26 cellular contexts compared by ENCODE assay signal in genomic region chr10:42880255-42880620, GRCh38.
"Had no signal": no experiment of that assay in that cellular context is flagged by ENCODE, and none has a peak within 500 bp of the region (broad histone marks: within the 10 kb centered on the region; RNA-seq: fewer than 3 reads in every experiment).

No MANE protein-coding gene starts in this region.

- H3K27ac Mint-ChIP-seq: activated CD4-positive, alpha-beta memory T cell treated with anti-CD3 and anti-CD28 coated beads, Interleukin-2, amount 10 ng/mL, durations not matched to agents 7 days and 5 days; activated CD4-positive, alpha-beta T cell treated with anti-CD3 and anti-CD28 coated beads, Interleukin-2, amount 10 ng/mL, durations not matched to agents 7 days and 5 days; activated naive CD4-positive, alpha-beta T cell treated with anti-CD3 and anti-CD28 coated beads, Interleukin-2, amount 10 ng/mL, durations not matched to agents 7 days and 5 days; activated naive CD4-positive, alpha-beta T cell treated with anti-CD3 and anti-CD28 coated beads, Interleukin-2, amount 50 U/mL, for 72 hours; activated naive CD8-positive, alpha-beta T cell treated with anti-CD3 and anti-CD28 coated beads, Interleukin-2, amount 10 ng/mL, durations not matched to agents 7 days and 5 days; activated T-cell treated with anti-CD3 and anti-CD28 coated beads, Interleukin-2, amount 50 U/mL, for 24 hours; activated T-cell treated with anti-CD3 and anti-CD28 coated beads, Interleukin-2, amount 50 U/mL, for 72 hours; brain had no signal

- H3K9me3 ChIP-seq: colonic mucosa had no signal

- H3K36me3 Mint-ChIP-seq: activated naive CD8-positive, alpha-beta T cell treated with anti-CD3 and anti-CD28 coated beads, Interleukin-2, amount 10 ng/mL, durations not matched to agents 7 days and 5 days; brain had no signal

- H3K27me3 Mint-ChIP-seq: activated CD4-positive, alpha-beta T cell treated with anti-CD3 and anti-CD28 coated beads, Interleukin-2, amount 10 ng/mL, durations not matched to agents 7 days and 5 days had no signal

- ATAC-seq: activated naive CD4-positive, alpha-beta T cell treated with anti-CD3 and anti-CD28 coated beads, Interleukin-2, amount 50 U/mL, for 72 hours; activated T-cell treated with anti-CD3 and anti-CD28 coated beads, Interleukin-2, amount 50 U/mL, for 72 hours; esophagus mucosa had no signal

- H3K4me1 ChIP-seq: ascending aorta, breast epithelium, colonic mucosa had no signal

- H3K4me3 Mint-ChIP-seq: activated CD4-positive, alpha-beta memory T cell treated with anti-CD3 and anti-CD28 coated beads, Interleukin-2, amount 10 ng/mL, durations not matched to agents 7 days and 5 days; activated CD4-positive, alpha-beta T cell treated with anti-CD3 and anti-CD28 coated beads, Interleukin-2, amount 10 ng/mL, durations not matched to agents 7 days and 5 days; activated naive CD4-positive, alpha-beta T cell treated with anti-CD3 and anti-CD28 coated beads, Interleukin-2, amount 10 ng/mL, durations not matched to agents 7 days and 5 days; activated naive CD8-positive, alpha-beta T cell treated with anti-CD3 and anti-CD28 coated beads, Interleukin-2, amount 10 ng/mL, durations not matched to agents 7 days and 5 days; activated T-cell treated with anti-CD3 and anti-CD28 coated beads, Interleukin-2, amount 50 U/mL, for 24 hours; activated T-cell treated with anti-CD3 and anti-CD28 coated beads, Interleukin-2, amount 50 U/mL, for 72 hours; brain had no signal

- H3K27ac ChIP-seq: ascending aorta, breast epithelium, cardiac muscle cell, colonic mucosa had no signal

- DNase-seq: activated CD4-positive, alpha-beta memory T cell treated with anti-CD3 and anti-CD28 coated beads, Interleukin-2, amount 10 ng/mL, durations not matched to agents 7 days and 5 days; activated CD4-positive, alpha-beta T cell treated with anti-CD3 and anti-CD28 coated beads for 1 hour; activated CD4-positive, alpha-beta T cell treated with anti-CD3 and anti-CD28 coated beads for 4 hours; activated CD4-positive, alpha-beta T cell treated with anti-CD3 and anti-CD28 coated beads, Interleukin-2, amount 10 ng/mL, durations not matched to agents 7 days and 5 days; activated CD4-positive, alpha-beta T cell treated with anti-CD3 and anti-CD28 coated beads, Interleukin-2, amount 50 U/mL, for 4 hours; activated gamma-delta T cell; activated naive CD4-positive, alpha-beta T cell; activated naive CD4-positive, alpha-beta T cell treated with anti-CD3 and anti-CD28 coated beads, Interleukin-2, amount 10 ng/mL, durations not matched to agents 7 days and 5 days; activated naive CD8-positive, alpha-beta T cell treated with anti-CD3 and anti-CD28 coated beads, Interleukin-2, amount 10 ng/mL, durations not matched to agents 7 days and 5 days; activated T-cell treated with anti-CD3 and anti-CD28 coated beads for 4 hours; activated T-cell treated with anti-CD3 and anti-CD28 coated beads, Interleukin-2, amount 50 U/mL, for 24 hours; activated T-cell treated with anti-CD3 and anti-CD28 coated beads, Interleukin-2, amount 50 U/mL, for 72 hours; central memory CD4-positive, alpha-beta T cell; cerebellar nuclear complex; colonic mucosa; effector CD8-positive, alpha-beta T cell; foreskin fibroblast; head of caudate nucleus; T-helper 2 cell had no signal

- H3K4me3 ChIP-seq: ascending aorta, breast epithelium, cardiac muscle cell, colonic mucosa had no signal

- H3K4me1 Mint-ChIP-seq: activated CD4-positive, alpha-beta memory T cell treated with anti-CD3 and anti-CD28 coated beads, Interleukin-2, amount 10 ng/mL, durations not matched to agents 7 days and 5 days; activated CD4-positive, alpha-beta T cell treated with anti-CD3 and anti-CD28 coated beads, Interleukin-2, amount 10 ng/mL, durations not matched to agents 7 days and 5 days; activated naive CD4-positive, alpha-beta T cell treated with anti-CD3 and anti-CD28 coated beads, Interleukin-2, amount 10 ng/mL, durations not matched to agents 7 days and 5 days had no signal

- H3K36me3 ChIP-seq: ascending aorta, breast epithelium, cardiac muscle cell, colonic mucosa had no signal

- H3K27me3 ChIP-seq: ascending aorta, cardiac muscle cell, colonic mucosa had no signal

- FAIRE-seq: frontal cortex had no signal
